13 cellular contexts compared by ENCODE assay signal in the genomic region with DNA sequence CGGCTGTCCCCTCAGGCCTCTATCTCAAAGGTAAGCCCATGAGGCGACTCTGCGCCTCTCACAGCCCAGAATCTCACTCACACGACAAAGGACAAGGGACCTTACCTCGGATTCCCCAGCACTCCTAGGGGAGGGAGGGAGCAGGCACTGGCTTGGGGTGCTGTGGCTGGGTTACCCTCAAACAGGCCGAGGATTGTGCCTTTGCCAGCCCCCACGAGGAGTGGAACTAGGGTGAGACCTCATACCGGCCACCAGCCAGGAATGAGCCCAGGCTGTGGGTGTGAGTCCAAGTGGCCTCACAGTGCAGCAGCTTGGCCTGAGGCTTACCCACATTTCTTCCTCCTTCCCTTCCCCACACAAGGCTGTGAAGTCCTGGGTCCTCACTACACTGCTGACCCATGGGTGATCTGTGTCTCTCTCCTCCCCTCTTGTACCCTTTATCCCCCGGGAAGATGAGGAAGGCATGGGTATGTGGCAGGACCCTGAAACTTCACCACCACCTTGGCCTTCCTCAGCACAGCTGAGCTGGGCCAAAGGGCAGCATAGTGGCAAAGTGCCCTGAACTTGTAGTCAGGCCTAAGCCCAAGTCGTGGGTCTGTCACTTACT. TPM values are rescaled to one million over a fixed set of nuclear protein-coding genes. Genes with fewer than 3 reads are reported as not detected.
DNase-seq lines count a peak whose midpoint lies in the region; ATAC-seq and TF ChIP-seq lines count a peak whose summit lies in the region.
"Had no signal": no experiment of that assay in that cellular context is flagged by ENCODE, and none has a peak within 500 bp of the region (broad histone marks: within the 10 kb centered on the region; RNA-seq: fewer than 3 reads in every experiment).

No MANE protein-coding gene starts in this region.

- H3K27me3 Mint-ChIP-seq in natural killer cell (ENCODE audit: low read depth in 2 of 2) (no peaks in the 10 kb centered on the region), endothelial cell (ENCODE audit: unreplicated experiment) (peaks cover 16% of the 10 kb centered on the region), chondrocyte (ENCODE audit: low read depth) (no peaks in the 10 kb centered on the region)
- no peaks in the 10 kb centered on the region for H3K27me3 Mint-ChIP-seq in natural killer cell treated with Interleukin-12 subunit alpha and Interleukin-12 subunit beta and Interleukin-15 and Interleukin-18, amount 100 ng/mL, for 72 hours

- no peak for ATAC-seq in natural killer cell
- no peak for ATAC-seq in natural killer cell treated with Interleukin-12 subunit alpha and Interleukin-12 subunit beta and Interleukin-15 and Interleukin-18, amount 100 ng/mL, for 72 hours
- ATAC-seq in GM21390 (IDR thresholded peaks at IDR 0.05; ENCODE audit: unreplicated experiment), result no peak

- H3K4me1 Mint-ChIP-seq in natural killer cell, result peaks cover 5 to 19% of the 10 kb centered on the region in 2 donors
- H3K4me1 Mint-ChIP-seq in natural killer cell treated with Interleukin-12 subunit alpha and Interleukin-12 subunit beta and Interleukin-15 and Interleukin-18, amount 100 ng/mL, for 72 hours (ENCODE audit: low read depth in 2 of 2), result peaks cover 0 to 9% of the 10 kb centered on the region in 2 donors
- H3K4me1 Mint-ChIP-seq in endothelial cell (ENCODE audit: unreplicated experiment), result peaks cover 18% of the 10 kb centered on the region
- H3K4me1 Mint-ChIP-seq in chondrocyte (ENCODE audit: low read depth), result peaks cover 7% of the 10 kb centered on the region

- intact Hi-C loops in natural killer cell (cut with micrococcal nuclease), result no loop called here

- TF ChIP-seq CTCF in natural killer cell (IDR thresholded peaks at IDR 0.05), result no peak
- TF ChIP-seq CTCF in endothelial cell (IDR thresholded peaks at IDR 0.05; ENCODE audit: unreplicated experiment), result no peak
- TF ChIP-seq CTCF in chondrocyte (IDR thresholded peaks at IDR 0.05), result no peak

- H3K27ac Mint-ChIP-seq in natural killer cell (peak overlapping the region; percentile 43 to 54), endothelial cell (ENCODE audit: unreplicated experiment) (peak overlapping the region; percentile 70), chondrocyte (ENCODE audit: unreplicated experiment) (no peak overlapping the region)
- peak overlapping the region in 1 of 2 donors; percentile 57 for H3K27ac Mint-ChIP-seq in natural killer cell treated with Interleukin-12 subunit alpha and Interleukin-12 subunit beta and Interleukin-15 and Interleukin-18, amount 100 ng/mL, for 72 hours

- H3K4me3 Mint-ChIP-seq in natural killer cell (no peak overlapping the region), endothelial cell (ENCODE audit: unreplicated experiment) (no peak overlapping the region), chondrocyte (ENCODE audit: unreplicated experiment) (no peak overlapping the region)
- H3K4me3 Mint-ChIP-seq in natural killer cell treated with Interleukin-12 subunit alpha and Interleukin-12 subunit beta and Interleukin-15 and Interleukin-18, amount 100 ng/mL, for 72 hours, result no peak overlapping the region
- H3K4me3 Mint-ChIP-seq: activated naive CD4-positive, alpha-beta T cell treated with anti-CD3 and anti-CD28 coated beads for 36 hours had no signal

- H3K9me3 Mint-ChIP-seq in natural killer cell (no peaks in the 10 kb centered on the region), endothelial cell (ENCODE audit: unreplicated experiment) (no peaks in the 10 kb centered on the region), chondrocyte (ENCODE audit: low read depth) (no peaks in the 10 kb centered on the region)
- no peaks in the 10 kb centered on the region for H3K9me3 Mint-ChIP-seq in natural killer cell treated with Interleukin-12 subunit alpha and Interleukin-12 subunit beta and Interleukin-15 and Interleukin-18, amount 100 ng/mL, for 72 hours
- H3K9me3 Mint-ChIP-seq: activated naive CD4-positive, alpha-beta T cell treated with anti-CD3 and anti-CD28 coated beads for 36 hours had no signal

- no peak for DNase-seq in natural killer cell
- no peak for DNase-seq in natural killer cell treated with Interleukin-12 subunit alpha and Interleukin-12 subunit beta and Interleukin-15 and Interleukin-18, amount 100 ng/mL, for 72 hours (ENCODE audit: low spot score)
- no peak for DNase-seq in endothelial cell (ENCODE audit: low spot score)
- DNase-seq in chondrocyte (ENCODE audit: low spot score), result no peak
- no peak for DNase-seq in T-helper 2 cell
- DNase-seq: activated naive CD4-positive, alpha-beta T cell treated with anti-CD3 and anti-CD28 coated beads for 36 hours; caudate nucleus; DMS53; HCEC 1CT; NCI-H187; NCI-H524 treated with DMSO at 0.1 percent for 48 hours; PC-9 had no signal

- H3K36me3 Mint-ChIP-seq in natural killer cell (no peaks in the 10 kb centered on the region), endothelial cell (ENCODE audit: low read depth, unreplicated experiment) (peaks cover 46% of the 10 kb centered on the region), chondrocyte (ENCODE audit: low read depth) (peaks cover 17% of the 10 kb centered on the region)
- peaks cover 13% of the 10 kb centered on the region for H3K36me3 Mint-ChIP-seq in natural killer cell treated with Interleukin-12 subunit alpha and Interleukin-12 subunit beta and Interleukin-15 and Interleukin-18, amount 100 ng/mL, for 72 hours

RNA-seq across cellular contexts. Expression of a gene that starts 5.9 kb away (rescaled TPM):
- total RNA-seq in natural killer cell (1 to 10 TPM; 2.3 to 5.8 (median 3.6) TPM), endothelial cell (ENCODE audit: unreplicated experiment) (12.0 TPM), chondrocyte (1.4 to 2.3 TPM (median 2.0 TPM) in 3 replicates)
- 1 to 10 TPM; 3.7 to 4.6 TPM for total RNA-seq in natural killer cell treated with Interleukin-12 subunit alpha and Interleukin-12 subunit beta and Interleukin-15 and Interleukin-18, amount 100 ng/mL, for 72 hours

RNA-seq across cellular contexts. Expression of a gene that starts 11.8 kb away (rescaled TPM):
- 10 to 100 TPM in 1 of 3 donors, 1 to 10 TPM in 2; 3.7 to 12.9 (median 3.8) TPM for total RNA-seq in natural killer cell
- 10 to 100 TPM in 1 of 2 donors, 1 to 10 TPM in 1; 8.5 to 25.7 TPM for total RNA-seq in natural killer cell treated with Interleukin-12 subunit alpha and Interleukin-12 subunit beta and Interleukin-15 and Interleukin-18, amount 100 ng/mL, for 72 hours
- total RNA-seq in endothelial cell (ENCODE audit: unreplicated experiment), result 72.0 TPM
- 128 to 132 TPM (median 131 TPM) in 3 replicates for total RNA-seq in chondrocyte

RNA-seq across cellular contexts. Expression of a gene that starts 14.0 kb away (rescaled TPM):
- total RNA-seq in natural killer cell (1,000 to 10,000 TPM; 1,375 to 1,532 (median 1,498) TPM), endothelial cell (ENCODE audit: unreplicated experiment) (1,525 TPM), chondrocyte (853 to 1,026 TPM (median 884 TPM) in 3 replicates)
- total RNA-seq in natural killer cell treated with Interleukin-12 subunit alpha and Interleukin-12 subunit beta and Interleukin-15 and Interleukin-18, amount 100 ng/mL, for 72 hours, result 1,000 to 10,000 TPM; 1,264 to 1,439 TPM

RNA-seq across cellular contexts. Expression of a gene that starts 20.2 kb away (rescaled TPM):
- 1 to 10 TPM in 1 of 3 donors, not detected in 2; 1.0 TPM for total RNA-seq in natural killer cell
- total RNA-seq in natural killer cell treated with Interleukin-12 subunit alpha and Interleukin-12 subunit beta and Interleukin-15 and Interleukin-18, amount 100 ng/mL, for 72 hours, result 1 to 10 TPM; 1.5 to 9.7 TPM
- total RNA-seq in endothelial cell (ENCODE audit: unreplicated experiment), result 2.4 TPM
- 12.4 to 12.9 TPM (median 12.6 TPM) in 3 replicates for total RNA-seq in chondrocyte

RNA-seq across cellular contexts. Expression of a gene that starts 22.8 kb away (rescaled TPM):
- total RNA-seq in natural killer cell (1 to 10 TPM; 5.9 to 7.4 (median 6.8) TPM), endothelial cell (ENCODE audit: unreplicated experiment) (6.7 TPM), chondrocyte (5.3 to 6.1 TPM (median 5.5 TPM) in 3 replicates)
- total RNA-seq in natural killer cell treated with Interleukin-12 subunit alpha and Interleukin-12 subunit beta and Interleukin-15 and Interleukin-18, amount 100 ng/mL, for 72 hours, result 10 to 100 TPM in 1 of 2 donors, 1 to 10 TPM in 1; 3.2 to 10.2 TPM
